8 cellular contexts compared by ENCODE assay signal in genomic region chr4:37976991-37977470, GRCh38. TPM values are rescaled to one million over a fixed set of nuclear protein-coding genes. Genes with fewer than 3 reads are reported as not detected.
DNase-seq lines count a peak whose midpoint lies in the region; ATAC-seq and TF ChIP-seq lines count a peak whose summit lies in the region.

No MANE protein-coding gene starts in this region.

- no peaks in the 10 kb centered on the region for H3K27me3 ChIP-seq in CD4-positive, CD25-positive, alpha-beta regulatory T cell (ENCODE audit: control insufficient read depth, insufficient read depth, low read length)
- no peaks in the 10 kb centered on the region for H3K27me3 ChIP-seq in esophagus muscularis mucosa
- H3K27me3 ChIP-seq in naive thymus-derived CD4-positive, alpha-beta T cell (ENCODE audit: control insufficient read depth in 2 of 2, insufficient read depth in 2 of 2, low read length in 2 of 2), result no peaks in the 10 kb centered on the region

- no peak for TF ChIP-seq CTCF in esophagus muscularis mucosa (IDR thresholded peaks at IDR 0.05)

- H3K4me1 Mint-ChIP-seq in CD4-positive, CD25-positive, alpha-beta regulatory T cell, result peaks cover 6 to 46% (median 19%) of the 10 kb centered on the region in 4 donors
- H3K4me1 Mint-ChIP-seq in naive thymus-derived CD4-positive, alpha-beta T cell, result peaks cover 10 to 36% (median 30%) of the 10 kb centered on the region in 7 donors
- peaks cover 27 to 47% of the 10 kb centered on the region in 2 donors for H3K4me1 Mint-ChIP-seq in stimulated activated naive B cell treated with anti-CD40 and anti-IgM and Interleukin-4, amounts not matched to agents 10 μg/mL and 1 μg/mL and 100 μg/mL, for 72 hours

- intact Hi-C loops in esophagus muscularis mucosa (cut with DNase I), result loop anchor here (5.0 to 10.0 kb wide), 5 partner anchors 55 to 292 kb away; partner anchors contain the start of genes PGM2, RELL1 and TBC1D1
- intact Hi-C loops in naive thymus-derived CD4-positive, alpha-beta T cell (cut with micrococcal nuclease), result loop anchor here (1.0 to 5.0 kb wide), 12 partner anchors 23 to 1205 kb away; partner anchors contain the start of genes PGM2 (in 2 of the 2), RELL1 (in 2 of the 2), TBC1D1 (in 2 of the 2) and KLF3 (in 1 of the 2)

- no peak for TF ChIP-seq POLR2A in esophagus muscularis mucosa (IDR thresholded peaks at IDR 0.05; ENCODE audit: low read depth)

- no peaks in the 10 kb centered on the region for H3K9me3 ChIP-seq in CD4-positive, CD25-positive, alpha-beta regulatory T cell (ENCODE audit: control insufficient read depth in 2 of 2, low read length in 2 of 2)
- H3K9me3 ChIP-seq in esophagus muscularis mucosa, result no peaks in the 10 kb centered on the region
- H3K9me3 ChIP-seq in naive thymus-derived CD4-positive, alpha-beta T cell (ENCODE audit: control insufficient read depth in 2 of 3, low read length in 3 of 3), result no peaks in the 10 kb centered on the region

- H3K36me3 ChIP-seq in CD4-positive, CD25-positive, alpha-beta regulatory T cell (ENCODE audit: control insufficient read depth, insufficient read depth, low read length), result no peaks in the 10 kb centered on the region
- H3K36me3 ChIP-seq in esophagus muscularis mucosa, result no peaks in the 10 kb centered on the region
- H3K36me3 ChIP-seq in naive thymus-derived CD4-positive, alpha-beta T cell (ENCODE audit: control insufficient read depth in 2 of 3, insufficient read depth in 3 of 3, low read length in 3 of 3), result no peaks in the 10 kb centered on the region

- H3K36me3 Mint-ChIP-seq in CD4-positive, CD25-positive, alpha-beta regulatory T cell, result no peaks in the 10 kb centered on the region
- H3K36me3 Mint-ChIP-seq in naive thymus-derived CD4-positive, alpha-beta T cell, result peaks cover 0 to 2% (median 0%) of the 10 kb centered on the region in 5 donors
- H3K36me3 Mint-ChIP-seq in stimulated activated naive B cell treated with anti-CD40 and anti-IgM and Interleukin-4, amounts not matched to agents 10 μg/mL and 1 μg/mL and 100 μg/mL, for 72 hours, result peaks cover 6 to 16% of the 10 kb centered on the region in 2 donors

- CTCF ChIA-PET in naive thymus-derived CD4-positive, alpha-beta T cell (lab: Charles Lee), result interaction anchor here (0.7 to 1.6 kb wide), 4 partner anchors 10 to 374 kb away, joined by 4 to 6 read pairs (median 4); no protein-coding TSS in a partner anchor

- no peak for TF ChIP-seq EP300 in esophagus muscularis mucosa (IDR thresholded peaks at IDR 0.05)

- peak; percentile 72 to 78 for ATAC-seq in CD4-positive, CD25-positive, alpha-beta regulatory T cell (ENCODE audit: low read depth in 2 of 2)
- ATAC-seq in GM19452 (IDR thresholded peaks at IDR 0.05; ENCODE audit: unreplicated experiment), result peak; percentile 73
- ATAC-seq in HG03565 (IDR thresholded peaks at IDR 0.05; ENCODE audit: unreplicated experiment), result peak; percentile 45
- ATAC-seq in naive thymus-derived CD4-positive, alpha-beta T cell, result peak; percentile 93
- peak; percentile 81 to 83 for ATAC-seq in stimulated activated naive B cell treated with anti-CD40 and anti-IgM and Interleukin-4, amounts not matched to agents 10 μg/mL and 1 μg/mL and 100 μg/mL, for 72 hours (replicated peaks)

- H3K27ac ChIP-seq in CD4-positive, CD25-positive, alpha-beta regulatory T cell (ENCODE audit: insufficient read depth, low read length, poor library complexity, severe bottlenecking), result peak overlapping the region; percentile 76
- H3K27ac ChIP-seq in esophagus muscularis mucosa (replicated peaks in 1 of 4), result peak overlapping the region; percentile 97 to 99 (median 98)
- H3K27ac ChIP-seq in naive thymus-derived CD4-positive, alpha-beta T cell (ENCODE audit: low read depth, low read length), result peak overlapping the region; percentile 85

- H3K27ac Mint-ChIP-seq in CD4-positive, CD25-positive, alpha-beta regulatory T cell, result peak overlapping the region in 2 of 3 donors; percentile 31 to 87
- H3K27ac Mint-ChIP-seq in naive thymus-derived CD4-positive, alpha-beta T cell, result peak overlapping the region in 8 of 9 donors; percentile 7 to 91 (median 70)
- H3K27ac Mint-ChIP-seq in stimulated activated naive B cell treated with anti-CD40 and anti-IgM and Interleukin-4, amounts not matched to agents 10 μg/mL and 1 μg/mL and 100 μg/mL, for 72 hours, result peak overlapping the region; percentile 69

- WGBS in esophagus muscularis mucosa, result 11% methylated on average over 6 of the region's 50 CpGs

- peaks cover 9% of the 10 kb centered on the region for H3K4me1 ChIP-seq in CD4-positive, CD25-positive, alpha-beta regulatory T cell (ENCODE audit: control insufficient read depth, insufficient read depth, low read length, poor library complexity, severe bottlenecking)
- peaks cover 39 to 53% (median 49%) of the 10 kb centered on the region in 4 donors for H3K4me1 ChIP-seq in esophagus muscularis mucosa
- H3K4me1 ChIP-seq in naive thymus-derived CD4-positive, alpha-beta T cell (ENCODE audit: control insufficient read depth in 2 of 2, insufficient read depth in 2 of 2, low read length in 2 of 2), result peaks cover 9 to 10% of the 10 kb centered on the region in 2 donors

- H3K27me3 Mint-ChIP-seq in CD4-positive, CD25-positive, alpha-beta regulatory T cell, result no peaks in the 10 kb centered on the region
- no peaks in the 10 kb centered on the region for H3K27me3 Mint-ChIP-seq in naive thymus-derived CD4-positive, alpha-beta T cell
- H3K27me3 Mint-ChIP-seq in stimulated activated naive B cell treated with anti-CD40 and anti-IgM and Interleukin-4, amounts not matched to agents 10 μg/mL and 1 μg/mL and 100 μg/mL, for 72 hours, result no peaks in the 10 kb centered on the region

- no peaks in the 10 kb centered on the region for H3K9me3 Mint-ChIP-seq in CD4-positive, CD25-positive, alpha-beta regulatory T cell
- H3K9me3 Mint-ChIP-seq in naive thymus-derived CD4-positive, alpha-beta T cell, result no peaks in the 10 kb centered on the region
- no peaks in the 10 kb centered on the region for H3K9me3 Mint-ChIP-seq in stimulated activated naive B cell treated with anti-CD40 and anti-IgM and Interleukin-4, amounts not matched to agents 10 μg/mL and 1 μg/mL and 100 μg/mL, for 72 hours

- H3K4me3 Mint-ChIP-seq in CD4-positive, CD25-positive, alpha-beta regulatory T cell, result peak overlapping the region; percentile 78 to 97 (median 80)
- H3K4me3 Mint-ChIP-seq in naive thymus-derived CD4-positive, alpha-beta T cell, result peak overlapping the region; percentile 61 to 91 (median 74)
- H3K4me3 Mint-ChIP-seq in stimulated activated naive B cell treated with anti-CD40 and anti-IgM and Interleukin-4, amounts not matched to agents 10 μg/mL and 1 μg/mL and 100 μg/mL, for 72 hours, result peak overlapping the region; percentile 82 to 86

- DNase-seq in CD4-positive, CD25-positive, alpha-beta regulatory T cell, result peak; percentile 73 to 83 (median 74)
- DNase-seq in OCI-M1 (lab: John Stamatoyannopoulos, UW) (peak; percentile 80), esophagus muscularis mucosa (ENCODE audit: extremely low spot score) (peak; percentile 93)
- peak; percentile 65 to 72 for DNase-seq in activated T-cell treated with anti-CD3 and anti-CD28 coated beads, Interleukin-2, amount 50 U/mL, for 48 hours
- DNase-seq in naive thymus-derived CD4-positive, alpha-beta T cell, result peak; percentile 72 to 81 (median 78)
- peak; percentile 75 for DNase-seq in stimulated activated naive B cell treated with anti-CD40 and anti-IgM and Interleukin-4, amounts not matched to agents 10 μg/mL and 1 μg/mL and 100 μg/mL, for 72 hours

- H3K4me3 ChIP-seq in CD4-positive, CD25-positive, alpha-beta regulatory T cell (ENCODE audit: low read depth, low read length), result peak overlapping the region; percentile 26
- H3K4me3 ChIP-seq in esophagus muscularis mucosa, result peak overlapping the region; percentile 77 to 97 (median 96)
- peak overlapping the region; percentile 69 for H3K4me3 ChIP-seq in naive thymus-derived CD4-positive, alpha-beta T cell (ENCODE audit: low read length)

- POLR2A ChIA-PET in naive thymus-derived CD4-positive, alpha-beta T cell (lab: Charles Lee), result interaction anchor here (0.5 to 1.9 kb wide), 5 partner anchors 10 to 540 kb away, joined by 3 to 7 read pairs (median 4); partner anchors contain the start of gene PGM2

RNA-seq across cellular contexts. Expression of gene PTTG2, which starts 16.8 kb away (rescaled TPM):
- 2.0 TPM for total RNA-seq in CD4-positive, CD25-positive, alpha-beta regulatory T cell
- not detected for polyA plus RNA-seq in CD4-positive, CD25-positive, alpha-beta regulatory T cell
- total RNA-seq in esophagus muscularis mucosa, result 1 to 10 TPM in 2 of 4 donors, under 1 TPM in 2; 0.71 to 5.8 (median 1.5) TPM
- total RNA-seq in naive thymus-derived CD4-positive, alpha-beta T cell, result 1 to 10 TPM; 1.1 to 2.5 (median 1.8) TPM
- 1 to 10 TPM in 1 of 2 donors, under 1 TPM in 1; 0.56 to 1.5 TPM for polyA plus RNA-seq in naive thymus-derived CD4-positive, alpha-beta T cell

Comparison
In these comparisons a context has a peak if more than half of its experiments do, and no peak if none do; other contexts are left out.
1. Peak in every context shown above with its lines: DNase-seq, ATAC-seq, H3K4me3 ChIP-seq and H3K27ac ChIP-seq.
2. H3K4me3 ChIP-seq: peak in every context shown above with its lines; median percentile 96 in esophagus muscularis mucosa; 69 in naive thymus-derived CD4-positive, alpha-beta T cell; 26 in CD4-positive, CD25-positive, alpha-beta regulatory T cell.